ENCODE assay signal across 8 cellular contexts in the genomic region with DNA sequence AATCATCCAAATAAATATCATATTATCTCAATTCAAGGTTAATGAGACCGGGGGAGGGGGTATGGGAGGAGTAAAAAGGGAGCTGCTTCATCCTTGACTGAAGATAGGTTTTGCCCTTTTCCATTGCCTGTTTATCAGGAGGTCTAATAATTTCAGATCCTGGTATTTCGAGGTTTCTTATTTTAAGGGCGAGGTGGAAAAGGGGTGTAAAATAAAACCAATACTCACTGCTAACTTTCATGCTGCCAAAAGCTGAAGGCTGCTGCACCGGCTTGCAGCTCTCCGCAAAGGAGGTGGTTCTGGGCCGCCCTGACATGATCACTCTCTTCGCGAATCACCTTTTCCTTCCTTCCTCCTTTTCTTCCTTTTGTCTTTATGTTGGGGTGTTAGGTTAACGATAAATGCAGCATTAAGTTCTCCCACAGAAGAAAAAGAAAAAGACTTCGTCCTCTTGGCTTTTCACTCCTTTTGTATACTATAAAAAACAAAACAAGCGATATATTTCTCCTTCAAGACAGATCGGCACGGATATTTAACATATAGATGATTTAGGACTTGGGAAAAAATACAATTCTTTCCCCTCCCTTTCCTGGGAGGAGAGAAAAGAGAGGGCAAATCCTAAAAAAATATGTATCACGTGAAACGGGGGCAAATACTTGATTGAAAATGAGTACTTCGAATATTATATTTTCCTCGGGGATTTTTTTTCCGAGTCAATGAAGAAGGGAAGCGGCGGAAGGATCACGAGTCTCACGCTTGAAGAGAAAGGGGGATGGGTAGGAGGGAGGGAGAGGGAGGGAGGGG. TPM values are rescaled to one million over a fixed set of nuclear protein-coding genes. Genes with fewer than 3 reads are reported as not detected.
DNase-seq lines count a peak whose midpoint lies in the region; ATAC-seq, FAIRE-seq and TF ChIP-seq lines count a peak whose summit lies in the region.

No MANE protein-coding gene starts in this region.

- no peak for ATAC-seq in right lobe of liver
- no peak for ATAC-seq in HG02885 (IDR thresholded peaks at IDR 0.05; ENCODE audit: poor library complexity, unreplicated experiment)

- H3K4me1 ChIP-seq in A673 (ENCODE audit: insufficient read depth, low read length, poor library complexity, severe bottlenecking) (peaks cover 18% of the 10 kb centered on the region), OCI-LY1 (ENCODE audit: insufficient read depth, low read length, severe bottlenecking) (peaks cover 52% of the 10 kb centered on the region), right lobe of liver (peaks cover 0 to 28% (median 9%) of the 10 kb centered on the region in 4 donors)

- TSS peak; percentile 34 for BruUV-seq in A673 (replicated peaks; lab: Mats Ljungman, UMichigan)

- peak overlapping the region; percentile 78 for H3K4me2 ChIP-seq in OCI-LY1 (ENCODE audit: low read length)

- DNase-seq in A673 (ENCODE audit: low spot score) (peak; percentile 25), GM04504 (ENCODE audit: low read depth) (peak; percentile 60), bronchial epithelial cell (ENCODE audit: low read depth) (peak; percentile 64), right lobe of liver (peak in 1 of 3 donors; percentile 32), superior temporal gyrus (ENCODE audit: extremely low spot score) (peak; percentile 77), epidermal melanocyte (ENCODE audit: insufficient read length, low spot score) (no peak)

- CTCF ChIA-PET in A673 (lab: Charles Lee), result interaction anchor here (1.9 kb wide), 1 partner anchor 202 kb away, joined by 5 read pairs; no protein-coding TSS in a partner anchor

- H3K27me3 ChIP-seq in A673 (replicated peaks; ENCODE audit: insufficient read depth, low read depth, low read length, poor library complexity) (no peaks in the 10 kb centered on the region), OCI-LY1 (ENCODE audit: insufficient read depth, low read length) (no peaks in the 10 kb centered on the region), bronchial epithelial cell (ENCODE audit: control insufficient read depth, insufficient read depth, low read length) (no peaks in the 10 kb centered on the region), right lobe of liver (no peaks in the 10 kb centered on the region)

- TF ChIP-seq CTCF in A673 (conservative IDR thresholded peaks at IDR 0.05; ENCODE audit: low read depth, low read length) (no peak), OCI-LY1 (IDR thresholded peaks at IDR 0.05; ENCODE audit: low read length) (no peak), bronchial epithelial cell (IDR thresholded peaks at IDR 0.05; ENCODE audit: insufficient read depth, low read length, severe bottlenecking) (no peak), right lobe of liver (IDR thresholded peaks at IDR 0.05) (no peak)

- no peak for FAIRE-seq in bronchial epithelial cell (lab: Jason Lieb, UNC)

- no peak for TF ChIP-seq POLR2A in right lobe of liver (IDR thresholded peaks at IDR 0.05)

- H3K9me3 ChIP-seq in A673 (ENCODE audit: low read depth, low read length, poor library complexity, severe bottlenecking) (no peaks in the 10 kb centered on the region), OCI-LY1 (ENCODE audit: low read length) (no peaks in the 10 kb centered on the region), right lobe of liver (no peaks in the 10 kb centered on the region)

- no peaks in the 10 kb centered on the region for H3K9me2 ChIP-seq in OCI-LY1 (ENCODE audit: low read depth, low read length)

- H3K79me2 ChIP-seq in OCI-LY1 (ENCODE audit: insufficient read depth, low read length), result peaks cover 64% of the 10 kb centered on the region

- 0 out of 2 replicates have a peak, but pooled peaks cover 2% of the 10 kb centered on the region for H3F3A ChIP-seq in OCI-LY1 (ENCODE audit: insufficient read depth, low read length)

- intact Hi-C loops in A673 (cut with micrococcal nuclease; ENCODE audit: unreplicated experiment) (loop anchor here (5.0 to 10.0 kb wide), 2 partner anchors 201 to 419 kb away; a partner anchor contains a TSS), right lobe of liver (cut with DNase I) (no loop called here)

- H4K20me1 ChIP-seq in OCI-LY1 (ENCODE audit: insufficient read depth, low read length), result no peaks in the 10 kb centered on the region

- under 1% methylated on average over 22 of the region's 22 CpGs for WGBS in right lobe of liver (ENCODE audit: insufficient coverage, low coverage, low lambda C conversion rate, missing lambda C conversion rate)

- peaks cover 2% of the 10 kb centered on the region for H3K36me3 ChIP-seq in A673 (ENCODE audit: insufficient read depth, low read length, poor library complexity, severe bottlenecking)
- no peaks in the 10 kb centered on the region; the same call in 1 of the 2 replicates for H3K36me3 ChIP-seq in OCI-LY1 (ENCODE audit: insufficient read depth, low read length)
- no peaks in the 10 kb centered on the region for H3K36me3 ChIP-seq in bronchial epithelial cell (ENCODE audit: control insufficient read depth, insufficient read depth, low read length)
- H3K36me3 ChIP-seq in right lobe of liver, result no peaks in the 10 kb centered on the region

- H3K4me3 ChIP-seq in A673 (ENCODE audit: low read depth, low read length, poor library complexity, severe bottlenecking) (peak overlapping the region; percentile 81), OCI-LY1 (ENCODE audit: low read depth, low read length, poor library complexity, severe bottlenecking) (peak overlapping the region; percentile 84), bronchial epithelial cell (ENCODE audit: low read depth, low read length) (peak overlapping the region; percentile 80), right lobe of liver (peak overlapping the region; percentile 69 to 82 (median 79))

- H3K27ac ChIP-seq in A673 (ENCODE audit: low read depth, low read length, poor library complexity, severe bottlenecking) (peak overlapping the region; percentile 99), OCI-LY1 (ENCODE audit: low read depth, low read length, poor library complexity, severe bottlenecking) (peak overlapping the region; percentile 98), right lobe of liver (peak overlapping the region; percentile 96 to 99 (median 97))

- H2AFZ ChIP-seq in OCI-LY1 (ENCODE audit: low read length), result no peak overlapping the region

- POLR2A ChIA-PET in A673 (lab: Charles Lee; ENCODE audit: low non-redundant PET), result interaction anchor here (0.8 kb wide), 1 partner anchor 356 kb away, joined by 4 read pairs; no protein-coding TSS in a partner anchor

- H3K9ac ChIP-seq in OCI-LY1 (ENCODE audit: low read length), result peak overlapping the region; percentile 79

RNA-seq across cellular contexts. Expression of a gene that starts 0.9 kb away (rescaled TPM):
- total RNA-seq in A673 (2021) (52.0 and 56.6 TPM in 2 replicates), bronchial epithelial cell (60.8 and 65.8 TPM in 2 replicates), right lobe of liver (10 to 100 TPM; 14.4 to 19.4 (median 18.4) TPM)
